ENCODE assay signal across 27 cellular contexts in the genomic region with DNA sequence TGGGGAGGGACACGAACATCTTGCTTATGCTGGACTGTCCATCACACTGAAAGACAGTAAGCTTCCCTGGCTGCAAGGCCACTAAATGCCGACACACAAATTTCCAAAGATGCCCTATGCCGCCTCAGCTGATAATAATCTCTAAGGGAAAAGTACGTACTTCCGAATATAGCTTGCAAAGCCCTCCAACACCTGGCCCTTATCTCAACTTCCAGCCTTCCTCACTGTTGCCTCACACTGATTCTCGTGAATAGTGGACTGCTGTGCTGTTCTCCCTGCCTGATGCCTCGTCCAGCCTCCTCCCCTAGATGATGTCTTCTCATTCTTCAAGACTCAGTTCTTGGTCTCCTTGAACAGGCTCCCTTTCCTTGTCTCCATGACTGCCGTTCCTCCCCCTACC.
"Had no signal": no experiment of that assay in that cellular context is flagged by ENCODE, and none has a peak within 500 bp of the region (broad histone marks: within the 10 kb centered on the region; RNA-seq: fewer than 3 reads in every experiment).

No MANE protein-coding gene starts in this region.

- H3K9me3 Mint-ChIP-seq: activated CD4-positive, alpha-beta memory T cell treated with anti-CD3 and anti-CD28 coated beads, Interleukin-2, amount 10 ng/mL, durations not matched to agents 7 days and 5 days; activated naive CD4-positive, alpha-beta T cell treated with anti-CD3 and anti-CD28 coated beads, Interleukin-2, amount 50 U/mL, for 24 hours; activated T-cell treated with anti-CD3 and anti-CD28 coated beads, Interleukin-2, amount 50 U/mL, for 24 hours; activated T-helper 2 cell treated with anti-CD3 and anti-CD28 coated beads, Interferon-gamma antibody, Interleukin-2, Interleukin-4, amounts not matched to agents 10 μg/mL and 5 μg/mL and 100 μg/mL, durations not matched to agents 14 hours and 24 hours and 36 hours; central memory CD8-positive, alpha-beta T cell; T-helper 2 cell treated with Interferon-gamma antibody and Interleukin-4, amounts not matched to agents 5 μg/mL and 100 μg/mL, for 36 hours had no signal

- H3K4me3 Mint-ChIP-seq: activated CD4-positive, alpha-beta memory T cell treated with anti-CD3 and anti-CD28 coated beads, Interleukin-2, amount 10 ng/mL, durations not matched to agents 7 days and 5 days; activated naive CD4-positive, alpha-beta T cell treated with anti-CD3 and anti-CD28 coated beads, Interleukin-2, amount 50 U/mL, for 24 hours; activated naive CD8-positive, alpha-beta T cell treated with anti-CD3 and anti-CD28 coated beads, Interleukin-2, amount 10 ng/mL, durations not matched to agents 7 days and 5 days; activated T-cell treated with anti-CD3 and anti-CD28 coated beads, Interleukin-2, amount 50 U/mL, for 24 hours; central memory CD8-positive, alpha-beta T cell; T-helper 2 cell treated with Interferon-gamma antibody and Interleukin-4, amounts not matched to agents 5 μg/mL and 100 μg/mL, for 36 hours had no signal

- DNase-seq: activated CD4-positive, alpha-beta memory T cell treated with anti-CD3 and anti-CD28 coated beads, Interleukin-2, amount 10 ng/mL, durations not matched to agents 7 days and 5 days; activated CD4-positive, alpha-beta T cell treated with anti-CD3 and anti-CD28 coated beads for 1 hour; activated CD4-positive, alpha-beta T cell treated with anti-CD3 and anti-CD28 coated beads for 48 hours; activated CD4-positive, CD25-positive, alpha-beta regulatory T cell; activated gamma-delta T cell; activated naive CD4-positive, alpha-beta T cell treated with Interleukin-2 at 50 U/mL for 16 hours; activated naive CD8-positive, alpha-beta T cell treated with anti-CD3 and anti-CD28 coated beads, Interleukin-2, amount 10 ng/mL, durations not matched to agents 7 days and 5 days; activated T-cell treated with anti-CD3 and anti-CD28 coated beads, Interleukin-2, amount 50 U/mL, for 24 hours; amygdala; Kasumi-1; KG1; MG63; NCI-H1048; NCI-H1436 treated with DMSO at 0.1 percent for 48 hours; NCI-H187; NCI-H2029 treated with DMSO at 0.1 percent for 48 hours; NCI-H2107; NCI-H226; NCI-H446 treated with DMSO at 0.1 percent for 48 hours; SHP77; SJCRH30; WERI-Rb-1 had no signal

- H3K27me3 Mint-ChIP-seq: activated naive CD4-positive, alpha-beta T cell treated with anti-CD3 and anti-CD28 coated beads, Interleukin-2, amount 50 U/mL, for 24 hours had no signal

- ATAC-seq: Panc1 had no signal

- H3K4me1 Mint-ChIP-seq: activated CD4-positive, alpha-beta memory T cell treated with anti-CD3 and anti-CD28 coated beads, Interleukin-2, amount 10 ng/mL, durations not matched to agents 7 days and 5 days; activated naive CD8-positive, alpha-beta T cell treated with anti-CD3 and anti-CD28 coated beads, Interleukin-2, amount 10 ng/mL, durations not matched to agents 7 days and 5 days; central memory CD8-positive, alpha-beta T cell had no signal

- H3K27ac Mint-ChIP-seq: activated CD4-positive, alpha-beta memory T cell treated with anti-CD3 and anti-CD28 coated beads, Interleukin-2, amount 10 ng/mL, durations not matched to agents 7 days and 5 days; activated naive CD4-positive, alpha-beta T cell treated with anti-CD3 and anti-CD28 coated beads, Interleukin-2, amount 50 U/mL, for 24 hours; activated T-cell treated with anti-CD3 and anti-CD28 coated beads, Interleukin-2, amount 50 U/mL, for 24 hours; activated T-helper 2 cell treated with anti-CD3 and anti-CD28 coated beads, Interferon-gamma antibody, Interleukin-2, Interleukin-4, amounts not matched to agents 10 μg/mL and 5 μg/mL and 100 μg/mL, durations not matched to agents 14 hours and 24 hours and 36 hours; T-helper 2 cell treated with Interferon-gamma antibody and Interleukin-4, amounts not matched to agents 5 μg/mL and 100 μg/mL, for 36 hours had no signal
